15 cellular contexts compared by ENCODE assay signal in genomic region chr11:122807731-122808485, GRCh38. TPM values are rescaled to one million over a fixed set of nuclear protein-coding genes. Genes with fewer than 3 reads are reported as not detected.
A peak's percentile ranks its signal among the peaks of the same experiment; 100 is the strongest.
DNase-seq lines count a peak whose midpoint lies in the region; ATAC-seq and TF ChIP-seq lines count a peak whose summit lies in the region.
"Had no signal": no experiment of that assay in that cellular context is flagged by ENCODE, and none has a peak within 500 bp of the region (broad histone marks: within the 10 kb centered on the region; RNA-seq: fewer than 3 reads in every experiment).

No MANE protein-coding gene starts in this region.

- no peaks in the 10 kb centered on the region for H3K9me3 Mint-ChIP-seq in natural killer cell treated with Interleukin-12 subunit alpha and Interleukin-12 subunit beta and Interleukin-15 and Interleukin-18, amount 100 ng/mL, for 72 hours

- H3K27ac Mint-ChIP-seq in natural killer cell treated with Interleukin-12 subunit alpha and Interleukin-12 subunit beta and Interleukin-15 and Interleukin-18, amount 100 ng/mL, for 72 hours, result no peak overlapping the region

- intact Hi-C loops in breast epithelium (cut with DNase I; ENCODE audit: low total_unique reads) (no loop called here), aorta (cut with DNase I) (no loop called here)

- no peaks in the 10 kb centered on the region for H3K36me3 Mint-ChIP-seq in natural killer cell treated with Interleukin-12 subunit alpha and Interleukin-12 subunit beta and Interleukin-15 and Interleukin-18, amount 100 ng/mL, for 72 hours

- H3K27me3 Mint-ChIP-seq in natural killer cell treated with Interleukin-12 subunit alpha and Interleukin-12 subunit beta and Interleukin-15 and Interleukin-18, amount 100 ng/mL, for 72 hours, result peaks cover 0 to 2% of the 10 kb centered on the region in 2 donors

- H3K36me3 ChIP-seq in BLaER1 (peaks cover 99% of the 10 kb centered on the region), breast epithelium (no peaks in the 10 kb centered on the region), aorta (ENCODE audit: control insufficient read depth in 1 of 2, insufficient read depth in 2 of 2, low read length in 1 of 2) (no peaks in the 10 kb centered on the region)

- no peak for TF ChIP-seq POLR2A in breast epithelium (IDR thresholded peaks at IDR 0.05)

- H3K4me1 Mint-ChIP-seq in natural killer cell treated with Interleukin-12 subunit alpha and Interleukin-12 subunit beta and Interleukin-15 and Interleukin-18, amount 100 ng/mL, for 72 hours (ENCODE audit: low read depth in 2 of 2), result peaks cover 27 to 37% of the 10 kb centered on the region in 2 donors

- H3K4me1 ChIP-seq in BLaER1, result peaks cover 97% of the 10 kb centered on the region
- no peaks in the 10 kb centered on the region for H3K4me1 ChIP-seq in breast epithelium
- H3K4me1 ChIP-seq in aorta (ENCODE audit: control insufficient read depth in 1 of 2, insufficient read depth in 2 of 2, low read length in 2 of 2), result no peaks in the 10 kb centered on the region

- ATAC-seq in HG03095 (IDR thresholded peaks at IDR 0.05; ENCODE audit: unreplicated experiment) (peak; percentile 5), aorta (ENCODE audit: low FRiP score) (no peak)
- no peak for ATAC-seq in natural killer cell treated with Interleukin-12 subunit alpha and Interleukin-12 subunit beta and Interleukin-15 and Interleukin-18, amount 100 ng/mL, for 72 hours

- no peaks in the 10 kb centered on the region for H3K27me3 ChIP-seq in BLaER1
- no peaks in the 10 kb centered on the region for H3K27me3 ChIP-seq in breast epithelium
- H3K27me3 ChIP-seq in aorta (ENCODE audit: control insufficient read depth in 1 of 2, insufficient read depth in 2 of 2, low read length in 1 of 2), result no peaks in the 10 kb centered on the region

- H3K27ac ChIP-seq in BLaER1 (peak overlapping the region; percentile 15; the same call in 1 of the 2 replicates), breast epithelium (peak overlapping the region; percentile 67 to 89), aorta (ENCODE audit: low read depth in 1 of 2, low read length in 2 of 2) (no peak overlapping the region)

- H4K20me1 ChIP-seq in BLaER1, result peaks cover 100% of the 10 kb centered on the region

- no peak overlapping the region for H3K4me3 ChIP-seq in BLaER1
- H3K4me3 ChIP-seq in breast epithelium, result no peak overlapping the region
- no peak overlapping the region for H3K4me3 ChIP-seq in aorta (ENCODE audit: low read length in 2 of 2)

- H3K4me2 ChIP-seq in BLaER1, result peak overlapping the region; percentile 70

- DNase-seq in breast epithelium (ENCODE audit: low spot score in 2 of 2) (no peak), aorta (no peak), T-helper 2 cell (no peak), NCI-H2081 (lab: John Stamatoyannopoulos, UW) (no peak), medulla oblongata (ENCODE audit: extremely low spot score) (no peak)
- DNase-seq in natural killer cell treated with Interleukin-12 subunit alpha and Interleukin-12 subunit beta and Interleukin-15 and Interleukin-18, amount 100 ng/mL, for 72 hours (ENCODE audit: low spot score), result no peak
- DNase-seq: activated CD4-positive, CD25-positive, alpha-beta regulatory T cell treated with anti-CD3 and anti-CD28 coated beads, Interleukin-2, amount 50 U/mL, for 72 hours; amniotic stem cell; COR-L47; NCI-H2171; Right ventricle myocardium superior had no signal

- peak overlapping the region; percentile 38; the same call in 1 of the 2 replicates for H3K9ac ChIP-seq in BLaER1

- no peaks in the 10 kb centered on the region for H3K9me3 ChIP-seq in BLaER1
- no peaks in the 10 kb centered on the region for H3K9me3 ChIP-seq in breast epithelium
- no peaks in the 10 kb centered on the region for H3K9me3 ChIP-seq in aorta (ENCODE audit: control insufficient read depth, low read length)

- no peak for TF ChIP-seq CTCF in breast epithelium (IDR thresholded peaks at IDR 0.05)

- 86 to 90% methylated on average over 8 of the region's 8 CpGs for WGBS in aorta, 2 donors

- peak overlapping the region; percentile 13 for H3K4me3 Mint-ChIP-seq in natural killer cell treated with Interleukin-12 subunit alpha and Interleukin-12 subunit beta and Interleukin-15 and Interleukin-18, amount 100 ng/mL, for 72 hours

RNA-seq across cellular contexts. Expression of gene CRTAM, which starts 30.4 kb away (rescaled TPM):
- total RNA-seq in breast epithelium, result 1 to 10 TPM in 1 of 3 donors, under 1 TPM in 2; 0.33 to 1.5 (median 0.96) TPM
- 1 to 10 TPM in 1 of 2 donors, under 1 TPM in 1; 0.98 to 2.9 TPM for total RNA-seq in natural killer cell treated with Interleukin-12 subunit alpha and Interleukin-12 subunit beta and Interleukin-15 and Interleukin-18, amount 100 ng/mL, for 72 hours
- total RNA-seq in aorta, result 1 to 10 TPM in 1 of 2 donors, under 1 TPM in 1; 0.26 to 1.1 TPM
- not detected for polyA plus RNA-seq in aorta
- total RNA-seq: kidney epithelial cell, pulmonary artery endothelial cell had no signal

Comparison
In these comparisons a context has a peak if more than half of its experiments do, and no peak if none do; other contexts are left out.
1. H3K27ac ChIP-seq: peak in BLaER1 (single experiment) and breast epithelium (2 of 2); none in aorta (0 of 2).